8 cellular contexts compared by ENCODE assay signal in the genomic region with DNA sequence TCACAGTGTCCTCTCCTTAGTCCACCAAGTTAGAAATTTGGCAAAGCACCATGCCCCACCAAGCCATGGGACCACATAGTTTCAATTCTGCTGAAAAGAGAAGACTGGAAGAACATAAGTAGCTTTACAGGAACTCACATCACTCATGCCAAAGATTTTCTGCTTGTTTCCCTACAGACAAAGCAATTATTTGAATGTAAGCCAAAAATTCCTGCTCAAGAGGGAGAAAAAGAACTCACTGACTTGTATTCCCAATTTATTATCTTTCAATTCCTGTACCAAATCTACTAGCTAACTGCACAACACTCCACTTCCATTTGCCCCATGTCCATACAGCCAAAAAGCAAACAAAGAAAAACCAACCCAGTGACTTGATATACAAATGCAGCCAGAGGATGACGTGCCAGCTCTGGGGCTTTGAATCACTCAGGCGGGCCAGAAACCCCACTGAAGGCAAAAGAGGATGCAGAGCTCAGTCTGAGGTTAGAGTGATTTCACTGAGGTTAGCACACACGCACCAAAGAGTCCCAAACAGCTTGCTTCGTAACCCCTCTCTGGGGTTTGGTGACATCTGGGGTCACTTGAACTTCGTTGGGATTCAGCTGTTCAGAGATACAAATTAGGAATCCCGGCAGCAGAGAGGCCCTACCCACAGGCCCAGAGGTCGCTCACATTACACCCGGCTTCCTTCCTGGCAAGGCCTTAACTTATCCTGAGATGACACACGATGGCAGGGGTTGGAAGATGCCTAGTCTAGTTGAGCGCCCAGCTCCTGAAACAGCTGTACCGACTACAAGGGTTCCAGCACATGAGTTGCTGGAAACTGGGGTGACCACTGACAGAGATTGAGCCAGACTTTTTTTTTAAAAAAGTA. TPM values are rescaled to one million over a fixed set of nuclear protein-coding genes. Genes with fewer than 3 reads are reported as not detected.
A peak's percentile ranks its signal among the peaks of the same experiment; 100 is the strongest.
DNase-seq lines count a peak whose midpoint lies in the region; ATAC-seq lines count a peak whose summit lies in the region.

No MANE protein-coding gene starts in this region.

- peak overlapping the region; percentile 19 for H3K27ac ChIP-seq in cingulate gyrus (ENCODE audit: low read depth, low read length)

- H3K9me3 ChIP-seq in mononuclear cell (ENCODE audit: low read depth, low read length), result no peaks in the 10 kb centered on the region

- peak overlapping the region; percentile 88 for H3K4me3 ChIP-seq in mononuclear cell (ENCODE audit: low read length)

- H3K27me3 ChIP-seq in mononuclear cell (ENCODE audit: insufficient read depth, low read length), result no peaks in the 10 kb centered on the region

- DNase-seq in CD1c-positive myeloid dendritic cell (ENCODE audit: extremely low spot score), result peak; percentile 91
- DNase-seq in activated CD4-positive, CD25-positive, alpha-beta regulatory T cell treated with anti-CD3 and anti-CD28 coated beads, Interleukin-2, amount 50 U/mL, for 16 hours (ENCODE audit: low read depth, low spot score), result peak; percentile 47
- DNase-seq in stimulated activated CD8-positive, alpha-beta memory T cell treated with anti-CD3 and anti-CD28 coated beads, Interleukin-4, amount 100 ng/mL, for 4 hours (ENCODE audit: low read depth in 2 of 2, low spot score in 1 of 2), result peak; percentile 58 to 65
- no peak for DNase-seq in NCI-H1092 treated with DMSO at 0.1 percent for 48 hours (lab: John Stamatoyannopoulos, UW)

- peaks cover 76% of the 10 kb centered on the region for H3K4me1 ChIP-seq in mononuclear cell (ENCODE audit: insufficient read depth, low read length)

- peak; percentile 42 for ATAC-seq in GM19397 (IDR thresholded peaks at IDR 0.05; ENCODE audit: unreplicated experiment)
- ATAC-seq in HG03469 (IDR thresholded peaks at IDR 0.05; ENCODE audit: unreplicated experiment), result peak; percentile 39

RNA-seq across cellular contexts. Expression of a gene that starts 1.7 kb away (rescaled TPM):
- total RNA-seq in mononuclear cell, result 50.4 TPM
